In genomic region chr1:208899438-208899837, GRCh38 we compare ENCODE assay signal across 7 cellular contexts.
"Had no signal": no experiment of that assay in that cellular context is flagged by ENCODE, and none has a peak within 500 bp of the region (broad histone marks: within the 10 kb centered on the region; RNA-seq: fewer than 3 reads in every experiment).

No MANE protein-coding gene starts in this region.

- ATAC-seq: HepG2, K562 had no signal

- FAIRE-seq: HepG2, HTR-8/SVneo, K562 had no signal

- H3K27me3 Mint-ChIP-seq: IgD-negative memory B cell had no signal

- H3K27ac ChIP-seq: HL-60 had no signal

- H3K4me3 ChIP-seq: K562 had no signal

- H3K4me3 Mint-ChIP-seq: IgD-negative memory B cell had no signal

- DNase-seq: IMR-90, KBM-7 had no signal

- H3K36me3 Mint-ChIP-seq: IgD-negative memory B cell had no signal
